Comparison of ENCODE assay signal across 1 cellular context in genomic region chr20:47455133-47456040, GRCh38.
A peak's percentile ranks its signal among the peaks of the same experiment; 100 is the strongest.
TF ChIP-seq lines count a peak whose summit lies in the region.

No MANE protein-coding gene starts in this region.

TF ChIP-seq in HepG2, 621 proteins besides CTCF, POLR2A, EP300 and RAD21 (continued from another document and continues in another):
- TF ChIP-seq MYPOP (CRISPR knock-in tag; IDR thresholded peaks at IDR 0.05) (peak; percentile 71; the same call in 1 of the 2 replicates), ZNF496 (CRISPR knock-in tag; IDR thresholded peaks at IDR 0.05; ENCODE audit: insufficient replicate concordance) (no peak), PHF21A (CRISPR knock-in tag; IDR thresholded peaks at IDR 0.05) (peak; percentile 99), ELF1 (CRISPR knock-in tag; IDR thresholded peaks at IDR 0.05) (peak; percentile 52; the same call in 1 of the 2 replicates), ZNF766 (CRISPR knock-in tag; IDR thresholded peaks at IDR 0.05; ENCODE audit: borderline replicate concordance) (peak; percentile 42; the same call in 1 of the 2 replicates), ZNF326 (CRISPR knock-in tag; IDR thresholded peaks at IDR 0.05; ENCODE audit: borderline replicate concordance) (no peak), ZNF576 (CRISPR knock-in tag; IDR thresholded peaks at IDR 0.05) (no peak), LRRFIP1 (CRISPR knock-in tag; conservative IDR thresholded peaks at IDR 0.05) (no peak), RBAK (CRISPR knock-in tag; IDR thresholded peaks at IDR 0.05) (no peak), ZSCAN12 (CRISPR knock-in tag; IDR thresholded peaks at IDR 0.05) (peak; percentile 88; the same call in 1 of the 2 replicates), TFAP4 (IDR thresholded peaks at IDR 0.05; ENCODE audit: borderline replicate concordance, low read depth) (peak; percentile 82; the same call in 1 of the 2 replicates), GATAD1 (CRISPR knock-in tag; IDR thresholded peaks at IDR 0.05) (peak; percentile 71), FOXK2 (IDR thresholded peaks at IDR 0.05) (peak; percentile 77; the same call in 1 of the 2 replicates), ZBTB7B (CRISPR knock-in tag; IDR thresholded peaks at IDR 0.05) (peak; percentile 89), MAFK (conservative IDR thresholded peaks at IDR 0.05 in 1 of 2, IDR thresholded peaks at IDR 0.05 in 1 of 2; ENCODE audit: low read length in 2 of 2) (no peak), ZBTB14 (CRISPR knock-in tag; IDR thresholded peaks at IDR 0.05) (no peak), MED1 (CRISPR knock-in tag; IDR thresholded peaks at IDR 0.05) (peak; percentile 96), ZNF143 (CRISPR knock-in tag; IDR thresholded peaks at IDR 0.05) (peak; percentile 67; the same call in 1 of the 2 replicates), E2F1 (CRISPR knock-in tag; IDR thresholded peaks at IDR 0.05) (peak; percentile 66; the same call in 1 of the 2 replicates), ISL2 (CRISPR knock-in tag; IDR thresholded peaks at IDR 0.05) (peak; percentile 100), IRF9 (CRISPR knock-in tag; IDR thresholded peaks at IDR 0.05; ENCODE audit: borderline replicate concordance) (no peak), ZNF136 (CRISPR knock-in tag; IDR thresholded peaks at IDR 0.05; ENCODE audit: low read depth) (peak; percentile 68; the same call in 1 of the 2 replicates), MAZ (IDR thresholded peaks at IDR 0.05; ENCODE audit: borderline replicate concordance, low read depth, low read length) (no peak), MAZ (CRISPR knock-in tag; IDR thresholded peaks at IDR 0.05; ENCODE audit: low read depth) (no peak; the same call in 1 of the 2 replicates), ZNF296 (CRISPR knock-in tag; conservative IDR thresholded peaks at IDR 0.05) (no peak), ZSCAN22 (CRISPR knock-in tag; IDR thresholded peaks at IDR 0.05) (peak; percentile 83; the same call in 1 of the 2 replicates), CREB3 (CRISPR knock-in tag; IDR thresholded peaks at IDR 0.05) (no peak; the same call in 1 of the 2 replicates), SP1 (IDR thresholded peaks at IDR 0.05) (no peak), SP1 (CRISPR knock-in tag; IDR thresholded peaks at IDR 0.05) (no peak), ARID2 (CRISPR knock-in tag; IDR thresholded peaks at IDR 0.05; ENCODE audit: borderline replicate concordance) (peak; percentile 89), ZNF552 (CRISPR knock-in tag; IDR thresholded peaks at IDR 0.05; ENCODE audit: borderline replicate concordance) (no peak; the same call in 1 of the 2 replicates), DMTF1 (CRISPR knock-in tag; IDR thresholded peaks at IDR 0.05) (no peak), ZHX2 (IDR thresholded peaks at IDR 0.05; ENCODE audit: low read depth) (0 out of 2 replicates have a peak, but pooled peaks have one; percentile 14), ZHX2 (CRISPR knock-in tag; IDR thresholded peaks at IDR 0.05; ENCODE audit: borderline replicate concordance) (peak; percentile 97; the same call in 1 of the 2 replicates), TCF7L2 (IDR thresholded peaks at IDR 0.05; ENCODE audit: low read depth, low read length) (peak; percentile 97), ZNF720 (CRISPR knock-in tag; IDR thresholded peaks at IDR 0.05) (no peak), ZIK1 (CRISPR knock-in tag; IDR thresholded peaks at IDR 0.05; ENCODE audit: borderline replicate concordance, low read depth) (no peak), ZNF138 (CRISPR knock-in tag; IDR thresholded peaks at IDR 0.05; ENCODE audit: low read depth) (no peak), MED13 (CRISPR knock-in tag; IDR thresholded peaks at IDR 0.05) (peak; percentile 98), ZNF337 (CRISPR knock-in tag; IDR thresholded peaks at IDR 0.05; ENCODE audit: borderline replicate concordance, low read depth) (no peak), MXI1 (IDR thresholded peaks at IDR 0.05; ENCODE audit: borderline replicate concordance, low read depth, low read length) (no peak; the same call in 2 of the 3 replicates), TP53 (CRISPR knock-in tag; conservative IDR thresholded peaks at IDR 0.05) (peak; percentile 86; the same call in 1 of the 2 replicates), ZMYM2 (CRISPR knock-in tag; IDR thresholded peaks at IDR 0.05) (0 out of 2 replicates have a peak, but pooled peaks have one; percentile 59), FOXO1 (CRISPR knock-in tag; IDR thresholded peaks at IDR 0.05) (peak; percentile 96), TERF1 (CRISPR knock-in tag; IDR thresholded peaks at IDR 0.05) (no peak), ZNF773 (CRISPR knock-in tag; IDR thresholded peaks at IDR 0.05; ENCODE audit: borderline replicate concordance) (no peak)
